26 cellular contexts compared by ENCODE assay signal in genomic region chr14:64772394-64772950, GRCh38.
A peak's percentile ranks its signal among the peaks of the same experiment; 100 is the strongest.
DNase-seq lines count a peak whose midpoint lies in the region; ATAC-seq and TF ChIP-seq lines count a peak whose summit lies in the region.
"Had no signal": no experiment of that assay in that cellular context is flagged by ENCODE, and none has a peak within 500 bp of the region (broad histone marks: within the 10 kb centered on the region; RNA-seq: fewer than 3 reads in every experiment).

No MANE protein-coding gene starts in this region.

- no peak overlapping the region for H3K4me3 ChIP-seq in choroid plexus epithelial cell (ENCODE audit: low read depth, low read length)
- no peak overlapping the region for H3K4me3 ChIP-seq in spleen
- H3K4me3 ChIP-seq in GM23248, result no peak overlapping the region
- H3K4me3 ChIP-seq: BLaER1, gastrocnemius medialis, upper lobe of right lung had no signal

- H2AFZ ChIP-seq in GM23248, result no peak overlapping the region

- no peaks in the 10 kb centered on the region for H3K79me2 ChIP-seq in GM23248 (ENCODE audit: insufficient read depth)

- H3K9me3 ChIP-seq in spleen (no peaks in the 10 kb centered on the region), GM23248 (ENCODE audit: low read depth) (no peaks in the 10 kb centered on the region)
- H3K9me3 ChIP-seq: gastrocnemius medialis, upper lobe of right lung had no signal

- H4K20me1 ChIP-seq in GM23248 (ENCODE audit: insufficient read depth), result no peaks in the 10 kb centered on the region
- H4K20me1 ChIP-seq: BLaER1 had no signal

- H3F3A ChIP-seq in GM23248 (ENCODE audit: insufficient read depth), result no peaks in the 10 kb centered on the region

- intact Hi-C loops in spleen (cut with DNase I; ENCODE audit: low total_unique reads), result no loop called here

- H3K27me3 ChIP-seq in spleen (replicated peaks in 1 of 7), result no peaks in the 10 kb centered on the region
- no peaks in the 10 kb centered on the region for H3K27me3 ChIP-seq in GM23248 (replicated peaks; ENCODE audit: insufficient read depth)
- H3K27me3 ChIP-seq: BLaER1, gastrocnemius medialis, upper lobe of right lung had no signal

- 95 to 97% (median 96%) methylated on average over 12 to 36 of the region's 36 CpGs for WGBS in spleen, 5 donors
- WGBS in GM23248 (ENCODE audit: low coverage in 1 of 2, low lambda C conversion rate in 2 of 2, missing lambda C conversion rate in 2 of 2), 2 experiments, result 92 to 93% methylated on average over 33 to 36 of the region's 36 CpGs

- TF ChIP-seq CTCF in choroid plexus epithelial cell (conservative IDR thresholded peaks at IDR 0.05; ENCODE audit: low read depth, low read length) (peak; percentile 29), spleen (IDR thresholded peaks at IDR 0.05 in 8 of 11, conservative IDR thresholded peaks at IDR 0.05 in 3 of 11) (no peak)

- H3K36me3 ChIP-seq in spleen, result no peaks in the 10 kb centered on the region
- H3K36me3 ChIP-seq in GM23248 (ENCODE audit: low read depth), result no peaks in the 10 kb centered on the region
- H3K36me3 ChIP-seq: BLaER1, upper lobe of right lung had no signal

- H3K4me1 ChIP-seq in spleen (no peaks in the 10 kb centered on the region), GM23248 (ENCODE audit: insufficient read depth) (no peaks in the 10 kb centered on the region)
- H3K4me1 ChIP-seq: gastrocnemius medialis, upper lobe of right lung had no signal

- TF ChIP-seq RAD21 in Ishikawa (IDR thresholded peaks at IDR 0.05; ENCODE audit: low read depth), result peak; percentile 13; the same call in 1 of the 2 replicates

- in situ Hi-C loops in GM23248 (cut with MboI), result no loop called here

- ATAC-seq in GM21786 (IDR thresholded peaks at IDR 0.05; ENCODE audit: unreplicated experiment), result no peak
- ATAC-seq: activated CD4-positive, CD25-positive, alpha-beta regulatory T cell treated with anti-CD3 and anti-CD28 coated beads, Interleukin-2, amount 50 U/mL, for 24 hours; activated CD8-positive, alpha-beta T cell treated with anti-CD3 and anti-CD28 coated beads, Interleukin-2, amount 10 ng/mL, durations not matched to agents 7 days and 5 days; esophagus mucosa; gastrocnemius medialis; upper lobe of right lung had no signal

- no peak overlapping the region for H3K4me2 ChIP-seq in GM23248 (ENCODE audit: unreplicated experiment)
- H3K4me2 ChIP-seq: BLaER1 had no signal

- DNase-seq in NCI-H82 (lab: John Stamatoyannopoulos, UW) (peak; percentile 4), NCI-H82 treated with DMSO at 0.1 percent for 48 hours (lab: John Stamatoyannopoulos, UW; ENCODE audit: unreplicated experiment) (no peak), choroid plexus epithelial cell (ENCODE audit: low read depth) (no peak), spleen (peak; percentile 68), GM23248 (no peak)
- no peak for DNase-seq in activated CD4-positive, alpha-beta T cell treated with anti-CD3 and anti-CD28 coated beads, Interleukin-2, amount 50 U/mL, for 4 hours
- DNase-seq: activated CD8-positive, alpha-beta T cell treated with anti-CD3 and anti-CD28 coated beads, Interleukin-2, amount 10 ng/mL, durations not matched to agents 7 days and 5 days; activated naive CD4-positive, alpha-beta T cell treated with anti-CD3 and anti-CD28 coated beads, Interleukin-2, amount 10 ng/mL, durations not matched to agents 7 days and 5 days; activated T-cell treated with anti-CD3 and anti-CD28 coated beads, Interleukin-2, amount 50 U/mL, for 24 hours; cerebellar nuclear complex; effector CD4-positive, alpha-beta T cell; gastrocnemius medialis; GDM1; hypothalamus; IMR-90; kidney; NCI-H187 treated with DMSO at 0.1 percent for 48 hours; retina; stimulated activated CD8-positive, alpha-beta memory T cell treated with anti-CD3 and anti-CD28 coated beads, Interleukin-4, amount 100 ng/mL, for 48 hours; T1000; upper lobe of right lung had no signal

- H3K27ac ChIP-seq in spleen, result no peak overlapping the region
- H3K27ac ChIP-seq in GM23248, result no peak overlapping the region
- H3K27ac ChIP-seq: gastrocnemius medialis, upper lobe of right lung had no signal

- no peak overlapping the region for H3K9ac ChIP-seq in GM23248
- H3K9ac ChIP-seq: BLaER1 had no signal

- TF ChIP-seq EP300 in Ishikawa (IDR thresholded peaks at IDR 0.05; ENCODE audit: borderline replicate concordance), result no peak

- no peak for TF ChIP-seq POLR2A in spleen (IDR thresholded peaks at IDR 0.05)

- no peaks in the 10 kb centered on the region for H3K9me2 ChIP-seq in GM23248 (ENCODE audit: insufficient read depth)

TF ChIP-seq in Ishikawa, 13 proteins besides CTCF, POLR2A, EP300 and RAD21:
- TF ChIP-seq CEBPB (IDR thresholded peaks at IDR 0.05) (no peak), MAX (IDR thresholded peaks at IDR 0.05) (no peak), FOXM1 (IDR thresholded peaks at IDR 0.05; ENCODE audit: borderline replicate concordance, low read depth) (no peak), YY1 (IDR thresholded peaks at IDR 0.05; ENCODE audit: low read depth) (no peak), TEAD4 (IDR thresholded peaks at IDR 0.05) (no peak), EGR1 (IDR thresholded peaks at IDR 0.05) (no peak), CREB1 (IDR thresholded peaks at IDR 0.05; ENCODE audit: low read depth) (no peak), NFIC (IDR thresholded peaks at IDR 0.05) (no peak), TCF12 (IDR thresholded peaks at IDR 0.05; ENCODE audit: low read depth) (no peak), ZBTB7A (IDR thresholded peaks at IDR 0.05; ENCODE audit: low read depth) (no peak), TAF1 (IDR thresholded peaks at IDR 0.05; ENCODE audit: low read depth) (no peak)
- TF ChIP-seq, protein P1, sequence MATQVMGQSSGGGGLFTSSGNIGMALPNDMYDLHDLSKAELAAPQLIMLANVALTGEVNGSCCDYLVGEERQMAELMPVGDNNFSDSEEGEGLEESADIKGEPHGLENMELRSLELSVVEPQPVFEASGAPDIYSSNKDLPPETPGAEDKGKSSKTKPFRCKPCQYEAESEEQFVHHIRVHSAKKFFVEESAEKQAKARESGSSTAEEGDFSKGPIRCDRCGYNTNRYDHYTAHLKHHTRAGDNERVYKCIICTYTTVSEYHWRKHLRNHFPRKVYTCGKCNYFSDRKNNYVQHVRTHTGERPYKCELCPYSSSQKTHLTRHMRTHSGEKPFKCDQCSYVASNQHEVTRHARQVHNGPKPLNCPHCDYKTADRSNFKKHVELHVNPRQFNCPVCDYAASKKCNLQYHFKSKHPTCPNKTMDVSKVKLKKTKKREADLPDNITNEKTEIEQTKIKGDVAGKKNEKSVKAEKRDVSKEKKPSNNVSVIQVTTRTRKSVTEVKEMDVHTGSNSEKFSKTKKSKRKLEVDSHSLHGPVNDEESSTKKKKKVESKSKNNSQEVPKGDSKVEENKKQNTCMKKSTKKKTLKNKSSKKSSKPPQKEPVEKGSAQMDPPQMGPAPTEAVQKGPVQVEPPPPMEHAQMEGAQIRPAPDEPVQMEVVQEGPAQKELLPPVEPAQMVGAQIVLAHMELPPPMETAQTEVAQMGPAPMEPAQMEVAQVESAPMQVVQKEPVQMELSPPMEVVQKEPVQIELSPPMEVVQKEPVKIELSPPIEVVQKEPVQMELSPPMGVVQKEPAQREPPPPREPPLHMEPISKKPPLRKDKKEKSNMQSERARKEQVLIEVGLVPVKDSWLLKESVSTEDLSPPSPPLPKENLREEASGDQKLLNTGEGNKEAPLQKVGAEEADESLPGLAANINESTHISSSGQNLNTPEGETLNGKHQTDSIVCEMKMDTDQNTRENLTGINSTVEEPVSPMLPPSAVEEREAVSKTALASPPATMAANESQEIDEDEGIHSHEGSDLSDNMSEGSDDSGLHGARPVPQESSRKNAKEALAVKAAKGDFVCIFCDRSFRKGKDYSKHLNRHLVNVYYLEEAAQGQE (IDR thresholded peaks at IDR 0.05; ENCODE audit: low read depth), result no peak
- TF ChIP-seq, protein P2, sequence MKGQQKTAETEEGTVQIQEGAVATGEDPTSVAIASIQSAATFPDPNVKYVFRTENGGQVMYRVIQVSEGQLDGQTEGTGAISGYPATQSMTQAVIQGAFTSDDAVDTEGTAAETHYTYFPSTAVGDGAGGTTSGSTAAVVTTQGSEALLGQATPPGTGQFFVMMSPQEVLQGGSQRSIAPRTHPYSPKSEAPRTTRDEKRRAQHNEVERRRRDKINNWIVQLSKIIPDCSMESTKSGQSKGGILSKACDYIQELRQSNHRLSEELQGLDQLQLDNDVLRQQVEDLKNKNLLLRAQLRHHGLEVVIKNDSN (IDR thresholded peaks at IDR 0.05), result no peak

Comparison
In these comparisons a context has a peak if more than half of its experiments do, and no peak if none do; other contexts are left out.
1. DNase-seq: peak in NCI-H82 (single experiment) and spleen (single experiment); none in NCI-H82 treated with DMSO at 0.1 percent for 48 hours (single experiment), choroid plexus epithelial cell (single experiment), activated CD4-positive, alpha-beta T cell treated with anti-CD3 and anti-CD28 coated beads, Interleukin-2, amount 50 U/mL, for 4 hours (0 of 2) and GM23248 (single experiment).